ENCODE assay signal across 11 cellular contexts in the genomic region with DNA sequence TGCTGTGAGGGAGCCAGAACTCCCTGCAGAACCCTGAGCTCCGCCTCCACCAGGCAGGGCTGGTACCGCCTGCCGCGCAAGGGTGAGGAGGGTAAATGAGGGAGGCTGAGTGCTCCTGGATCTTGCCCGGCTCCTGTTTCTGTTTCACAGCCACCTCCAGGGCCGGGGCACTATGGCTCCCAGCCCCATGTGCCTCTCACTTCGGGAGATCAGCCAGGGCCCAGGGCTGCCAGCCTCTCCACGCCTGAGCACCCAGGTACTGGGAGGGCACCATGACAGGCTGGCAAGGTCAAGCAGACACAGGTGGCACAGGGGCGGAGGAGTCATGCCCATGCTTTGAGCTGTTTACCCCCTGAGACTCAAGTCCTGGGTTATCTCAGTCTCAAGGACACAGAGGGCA. TPM values are rescaled to one million over a fixed set of nuclear protein-coding genes. Genes with fewer than 3 reads are reported as not detected.
"Had no signal": no experiment of that assay in that cellular context is flagged by ENCODE, and none has a peak within 500 bp of the region (broad histone marks: within the 10 kb centered on the region; RNA-seq: fewer than 3 reads in every experiment).

No MANE protein-coding gene starts in this region.

RNA-seq across cellular contexts. Expression of a gene that starts 8.3 kb away (rescaled TPM):
- total RNA-seq: activated CD4-positive, alpha-beta memory T cell treated with anti-CD3 and anti-CD28 coated beads for 36 hours; activated CD4-positive, alpha-beta T cell treated with anti-CD3 and anti-CD28 coated beads, Interleukin-2, amount 10 ng/mL, durations not matched to agents 7 days and 5 days; activated T-cell treated with anti-CD3 and anti-CD28 coated beads, Interleukin-2, amount 50 U/mL, for 4 hours; astrocyte; MCF 10A; SJCRH30; T-helper 2 cell treated with Interferon-gamma antibody and Interleukin-4, amounts not matched to agents 100 ng/mL and 5 ng/mL, for 36 hours had no signal
- polyA plus RNA-seq: IgD-negative memory B cell, SK-N-SH had no signal

RNA-seq across cellular contexts. Expression of a gene that starts 8.4 kb away (rescaled TPM):
- total RNA-seq: activated CD4-positive, alpha-beta memory T cell treated with anti-CD3 and anti-CD28 coated beads for 36 hours; activated CD4-positive, alpha-beta T cell treated with anti-CD3 and anti-CD28 coated beads, Interleukin-2, amount 10 ng/mL, durations not matched to agents 7 days and 5 days; activated naive CD4-positive, alpha-beta T cell treated with anti-CD3 and anti-CD28 coated beads, Interleukin-2, amount 50 U/mL, for 72 hours; activated T-cell treated with anti-CD3 and anti-CD28 coated beads, Interleukin-2, amount 50 U/mL, for 4 hours; astrocyte; MCF 10A; Right ventricle myocardium superior; SJCRH30; T-helper 2 cell treated with Interferon-gamma antibody and Interleukin-4, amounts not matched to agents 100 ng/mL and 5 ng/mL, for 36 hours had no signal
- polyA plus RNA-seq: IgD-negative memory B cell, SK-N-SH had no signal
